ENCODE assay signal across 19 cellular contexts in the genomic region with DNA sequence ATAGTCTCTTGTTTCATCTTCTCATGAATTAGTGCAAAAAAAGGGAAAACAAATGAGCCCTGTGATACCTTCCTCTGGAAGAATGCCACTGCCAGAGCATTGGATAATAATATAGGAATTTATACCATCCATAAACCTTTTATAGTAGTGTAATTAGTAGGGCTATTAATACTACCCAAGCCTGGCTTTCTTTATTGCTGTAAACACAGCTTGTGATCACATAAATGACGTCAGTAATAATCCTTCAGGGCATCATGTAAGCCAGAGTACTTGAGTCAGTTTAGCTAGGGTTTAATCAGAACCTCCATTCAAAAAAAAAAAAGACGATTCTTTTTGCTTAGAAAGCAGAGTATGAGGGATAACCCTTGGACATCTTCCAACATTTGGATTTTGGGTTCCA.
DNase-seq lines count a peak whose midpoint lies in the region; TF ChIP-seq lines count a peak whose summit lies in the region.
"Had no signal": no experiment of that assay in that cellular context is flagged by ENCODE, and none has a peak within 500 bp of the region (broad histone marks: within the 10 kb centered on the region; RNA-seq: fewer than 3 reads in every experiment).

No MANE protein-coding gene starts in this region.

- POLR2A ChIA-PET in MCF 10A (lab: Yijun Ruan, JAX) (no interaction called here), Caco-2 (lab: Charles Lee) (no interaction called here)

- H3K4me1 ChIP-seq in breast epithelium (no peaks in the 10 kb centered on the region), Caco-2 (no peaks in the 10 kb centered on the region)

- H3K27me3 Mint-ChIP-seq in MCF 10A (ENCODE audit: insufficient read depth, unreplicated experiment) (peaks cover 49% of the 10 kb centered on the region), Caco-2 (ENCODE audit: insufficient read depth, unreplicated experiment) (no peaks in the 10 kb centered on the region), CD14-positive monocyte (ENCODE audit: low read depth in 3 of 3) (peaks cover 0 to 2% (median 2%) of the 10 kb centered on the region in 3 donors)

- H3K4me1 Mint-ChIP-seq in MCF 10A (ENCODE audit: insufficient read depth, unreplicated experiment), result no peaks in the 10 kb centered on the region
- no peaks in the 10 kb centered on the region for H3K4me1 Mint-ChIP-seq in Caco-2 (ENCODE audit: low read depth, unreplicated experiment)
- H3K4me1 Mint-ChIP-seq in CD14-positive monocyte, result no peaks in the 10 kb centered on the region
- H3K4me1 Mint-ChIP-seq: IgD-negative memory B cell had no signal

- H3K36me3 Mint-ChIP-seq in MCF 10A (ENCODE audit: insufficient read depth, unreplicated experiment) (no peaks in the 10 kb centered on the region), Caco-2 (ENCODE audit: insufficient read depth, unreplicated experiment) (no peaks in the 10 kb centered on the region), CD14-positive monocyte (no peaks in the 10 kb centered on the region)
- H3K36me3 Mint-ChIP-seq: CD8-positive, alpha-beta T cell; IgD-negative memory B cell had no signal

- H3K9me3 Mint-ChIP-seq in MCF 10A (ENCODE audit: unreplicated experiment) (peaks cover 8% of the 10 kb centered on the region), Caco-2 (ENCODE audit: unreplicated experiment) (peaks cover 18% of the 10 kb centered on the region), CD14-positive monocyte (peaks cover 2 to 14% (median 5%) of the 10 kb centered on the region in 7 donors)

- H3K27me3 ChIP-seq in breast epithelium (no peaks in the 10 kb centered on the region), Caco-2 (replicated peaks; ENCODE audit: control insufficient read depth, insufficient read depth, low read length) (no peaks in the 10 kb centered on the region)

- no peak for TF ChIP-seq POLR2A in breast epithelium (IDR thresholded peaks at IDR 0.05)

- H3K27ac ChIP-seq in breast epithelium (no peak overlapping the region), epithelial cell of prostate (no peak overlapping the region)
- H3K27ac ChIP-seq: GM23248, PC-9, RWPE1 had no signal

- H3K4me3 ChIP-seq in breast epithelium, result no peak overlapping the region
- no peak overlapping the region for H3K4me3 ChIP-seq in Caco-2 (ENCODE audit: low read depth, low read length)
- H3K4me3 ChIP-seq: GM23248, PC-9 had no signal

- CTCF ChIA-PET in MCF 10A (lab: Yijun Ruan, JAX) (no interaction called here), Caco-2 (lab: Charles Lee) (no interaction called here)

- intact Hi-C loops in MCF 10A (cut with micrococcal nuclease) (no loop called here), breast epithelium (cut with DNase I; ENCODE audit: low total_unique reads) (no loop called here), Caco-2 (cut with micrococcal nuclease; ENCODE audit: unreplicated experiment) (no loop called here), CD14-positive monocyte (cut with micrococcal nuclease) (no loop called here)

- TF ChIP-seq CTCF in MCF 10A (IDR thresholded peaks at IDR 0.05; ENCODE audit: unreplicated experiment), result no peak
- no peak for TF ChIP-seq CTCF in breast epithelium (IDR thresholded peaks at IDR 0.05)
- TF ChIP-seq CTCF in Caco-2 (IDR thresholded peaks at IDR 0.05; ENCODE audit: insufficient read depth in 1 of 2, low read depth in 1 of 2, low read length in 1 of 2, severe bottlenecking in 1 of 2, unreplicated experiment in 1 of 2), result no peak
- TF ChIP-seq CTCF in CD14-positive monocyte (IDR thresholded peaks at IDR 0.05), result no peak

- H3K4me3 Mint-ChIP-seq in MCF 10A (ENCODE audit: unreplicated experiment), result no peak overlapping the region
- no peak overlapping the region for H3K4me3 Mint-ChIP-seq in Caco-2 (ENCODE audit: unreplicated experiment)
- no peak overlapping the region for H3K4me3 Mint-ChIP-seq in CD14-positive monocyte
- H3K4me3 Mint-ChIP-seq: CD8-positive, alpha-beta T cell; IgD-negative memory B cell had no signal

- no TSS peak for BruUV-seq in MCF 10A (replicated peaks; lab: Mats Ljungman, UMichigan)
- no TSS peak for BruUV-seq in Caco-2 (replicated peaks; lab: Mats Ljungman, UMichigan)

- DNase-seq in MCF 10A (ENCODE audit: unreplicated experiment), result peak; percentile 10
- DNase-seq in breast epithelium (ENCODE audit: low spot score in 2 of 2), result no peak
- DNase-seq in NCI-H1105 (lab: John Stamatoyannopoulos, UW), result peak; percentile 21
- DNase-seq in epithelial cell of prostate (ENCODE audit: low read depth, low spot score), result peak; percentile 3
- DNase-seq in Caco-2, result no peak
- DNase-seq in CD14-positive monocyte (ENCODE audit: low spot score), result no peak
- DNase-seq in C1 segment of cervical spinal cord (lab: John Stamatoyannopoulos, UW), result no peak
- DNase-seq: CD8-positive, alpha-beta T cell; DMS79; GM23248; HCEC 1CT; Karpas-422; NCI-H1694 treated with DMSO at 0.1 percent for 48 hours; NCI-H2227 treated with DMSO at 0.1 percent for 48 hours; NCI-H524; PC-9; SIG-M5 had no signal

- H3K9me3 ChIP-seq in breast epithelium (peaks cover 5 to 16% of the 10 kb centered on the region in 2 donors), Caco-2 (no peaks in the 10 kb centered on the region)

- H3K27ac Mint-ChIP-seq in MCF 10A (ENCODE audit: low read depth, unreplicated experiment) (no peak overlapping the region), Caco-2 (ENCODE audit: unreplicated experiment) (no peak overlapping the region), CD14-positive monocyte (no peak overlapping the region)
- H3K27ac Mint-ChIP-seq: CD8-positive, alpha-beta T cell; IgD-negative memory B cell had no signal

- H3K36me3 ChIP-seq in breast epithelium (no peaks in the 10 kb centered on the region), Caco-2 (ENCODE audit: control insufficient read depth, insufficient read depth, low read length) (no peaks in the 10 kb centered on the region)

Comparison
In these comparisons a context has a peak if more than half of its experiments do, and no peak if none do; other contexts are left out.
1. DNase-seq: peak in MCF 10A (single experiment), NCI-H1105 (single experiment) and epithelial cell of prostate (single experiment); none in breast epithelium (0 of 2), Caco-2 (0 of 2), CD14-positive monocyte (single experiment) and C1 segment of cervical spinal cord (0 of 14).